21 cellular contexts compared by ENCODE assay signal in the genomic region with DNA sequence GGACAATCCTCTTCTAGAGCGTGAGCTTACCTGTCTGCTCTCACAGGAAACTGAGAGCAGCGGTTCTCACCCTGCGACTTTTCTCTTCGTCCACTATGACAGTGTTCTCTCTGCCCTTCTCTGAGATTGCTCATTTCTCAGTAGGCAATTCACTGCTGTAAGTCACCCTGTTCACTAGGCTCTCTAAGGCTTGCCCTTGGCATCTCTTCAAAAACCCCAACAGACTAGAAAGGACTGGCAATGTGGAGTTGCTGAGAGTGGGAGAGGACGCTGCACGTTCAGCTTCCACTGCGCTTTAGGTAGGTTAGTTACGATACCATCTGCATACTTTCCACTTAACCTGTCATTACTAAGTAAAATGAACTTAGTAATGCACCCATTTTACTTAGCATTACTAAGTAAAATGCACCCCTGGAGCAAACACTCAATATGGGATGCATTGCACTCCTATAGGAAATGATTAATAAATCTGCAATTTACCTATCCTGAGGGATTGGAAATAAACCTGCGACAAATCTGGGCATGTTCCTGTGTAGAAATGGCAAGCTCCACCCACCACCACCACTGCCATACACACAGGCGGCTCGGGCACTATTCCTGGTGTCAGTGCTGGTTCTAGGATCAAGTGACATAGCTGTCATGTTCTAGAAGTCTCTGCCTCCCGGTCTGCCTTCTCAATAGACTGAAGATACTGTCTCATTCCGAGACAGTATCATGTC.
"Had no signal": no experiment of that assay in that cellular context is flagged by ENCODE, and none has a peak within 500 bp of the region (broad histone marks: within the 10 kb centered on the region; RNA-seq: fewer than 3 reads in every experiment).

No MANE protein-coding gene starts in this region.

- H3K27ac ChIP-seq: left lung, tibial artery had no signal

- H3K27ac Mint-ChIP-seq: activated CD4-positive, alpha-beta memory T cell treated with anti-CD3 and anti-CD28 coated beads, Interleukin-2, amount 10 ng/mL, durations not matched to agents 7 days and 5 days; activated naive CD4-positive, alpha-beta T cell treated with anti-CD3 and anti-CD28 coated beads, Interleukin-2, amount 50 U/mL, for 24 hours had no signal

- H3K4me3 Mint-ChIP-seq: activated CD4-positive, alpha-beta memory T cell treated with anti-CD3 and anti-CD28 coated beads, Interleukin-2, amount 10 ng/mL, durations not matched to agents 7 days and 5 days; activated naive CD4-positive, alpha-beta T cell treated with anti-CD3 and anti-CD28 coated beads, Interleukin-2, amount 50 U/mL, for 24 hours; activated T-cell treated with anti-CD3 and anti-CD28 coated beads, Interleukin-2, amount 50 U/mL, for 72 hours; dendritic cell treated with granulocyte-macrophage colony-stimulating factor and Interleukin-4, amounts not matched to agents 40 ng/mL and 50 ng/mL, for 4 days had no signal

- FAIRE-seq: astrocyte, kidney, urothelium cell line had no signal

- ATAC-seq: left lung had no signal

- H3K27me3 Mint-ChIP-seq: activated CD4-positive, alpha-beta memory T cell treated with anti-CD3 and anti-CD28 coated beads, Interleukin-2, amount 10 ng/mL, durations not matched to agents 7 days and 5 days; activated naive CD4-positive, alpha-beta T cell treated with anti-CD3 and anti-CD28 coated beads, Interleukin-2, amount 50 U/mL, for 24 hours; dendritic cell treated with granulocyte-macrophage colony-stimulating factor and Interleukin-4, amounts not matched to agents 40 ng/mL and 50 ng/mL, for 4 days had no signal

- H3K27me3 ChIP-seq: left lung, tibial artery had no signal

- H3K4me1 ChIP-seq: left lung, tibial artery had no signal

- DNase-seq: activated CD4-positive, alpha-beta memory T cell treated with anti-CD3 and anti-CD28 coated beads, Interleukin-2, amount 10 ng/mL, durations not matched to agents 7 days and 5 days; activated CD4-positive, alpha-beta T cell treated with anti-CD3 and anti-CD28 coated beads for 48 hours; activated CD4-positive, CD25-positive, alpha-beta regulatory T cell; activated gamma-delta T cell; activated T-cell treated with anti-CD3 and anti-CD28 coated beads, Interleukin-2, amount 50 U/mL, for 72 hours; effector CD8-positive, alpha-beta T cell; foreskin melanocyte; hypothalamus; kidney; left lung; occipital lobe; stimulated activated CD4-positive, alpha-beta T cell treated with anti-CD3 and anti-CD28 coated beads, Interleukin-12 subunit alpha, Interleukin-12 subunit beta, amount 100 ng/mL, for 4 hours; stimulated activated CD4-positive, alpha-beta T cell treated with anti-CD3 and anti-CD28 coated beads, Interleukin-1b, Interleukin-23, amount 100 ng/mL, for 48 hours; stimulated activated CD8-positive, alpha-beta memory T cell treated with anti-CD3 and anti-CD28 coated beads, Interleukin-4, amount 100 ng/mL, for 48 hours; stimulated activated naive CD4-positive, alpha-beta T cell treated with Interleukin-2 at 50 U/mL for 16 hours; substantia nigra; tibial artery had no signal

- H3K4me1 Mint-ChIP-seq: activated CD4-positive, alpha-beta memory T cell treated with anti-CD3 and anti-CD28 coated beads, Interleukin-2, amount 10 ng/mL, durations not matched to agents 7 days and 5 days had no signal

- H3K4me3 ChIP-seq: left lung, tibial artery had no signal
